ENCODE assay signal across 8 cellular contexts in genomic region chr18:45384137-45384998, GRCh38.
DNase-seq lines count a peak whose midpoint lies in the region; ATAC-seq and TF ChIP-seq lines count a peak whose summit lies in the region.

No MANE protein-coding gene starts in this region.

- no peak overlapping the region for H3K9ac ChIP-seq in mammary epithelial cell (ENCODE audit: insufficient read depth, low read length)

- H3K27ac ChIP-seq in mammary epithelial cell (ENCODE audit: insufficient read depth, low read depth, low read length) = no peak overlapping the region

- intact Hi-C loops in Calu3 (cut with micrococcal nuclease; ENCODE audit: unreplicated experiment) (loop anchor here (1.0 to 10.0 kb wide), 2 partner anchors 109 to 710 kb away; no protein-coding TSS in a partner anchor), mammary epithelial cell (cut with micrococcal nuclease) (loop anchor here (1.0 to 10.0 kb wide), 7 partner anchors 57 to 1760 kb away; no protein-coding TSS in a partner anchor)

- no peaks in the 10 kb centered on the region for H3K79me2 ChIP-seq in mammary epithelial cell (ENCODE audit: insufficient read depth, low read length)

- peak; percentile 42 for ATAC-seq in GM21576 (IDR thresholded peaks at IDR 0.05; ENCODE audit: unreplicated experiment)
- ATAC-seq in HG03095 (IDR thresholded peaks at IDR 0.05; ENCODE audit: unreplicated experiment) = no peak

- WGBS in mammary epithelial cell (ENCODE audit: low coverage, missing lambda C conversion rate) = 33% methylated on average over 5 of the region's 5 CpGs

- H4K20me1 ChIP-seq in mammary epithelial cell (ENCODE audit: insufficient read depth, low read length) = no peaks in the 10 kb centered on the region

- H3K27me3 ChIP-seq in mammary epithelial cell (ENCODE audit: insufficient read depth, low read length) (no peaks in the 10 kb centered on the region), kidney epithelial cell (ENCODE audit: control insufficient read depth, insufficient read depth, low read length) (no peaks in the 10 kb centered on the region)

- H3K4me2 ChIP-seq in mammary epithelial cell (ENCODE audit: insufficient read depth, low read depth, low read length) = no peak overlapping the region

- no peak overlapping the region for H3K4me3 Mint-ChIP-seq in Calu3 (ENCODE audit: low read depth, unreplicated experiment)

- BruUV-seq in Calu3 (replicated peaks; lab: Mats Ljungman, UMichigan) (no TSS peak), mammary epithelial cell (replicated peaks; lab: Mats Ljungman, UMichigan) (no TSS peak)

- peak; percentile 89 for TF ChIP-seq CTCF in Calu3 (IDR thresholded peaks at IDR 0.05; ENCODE audit: unreplicated experiment)
- peak; percentile 53 to 80 for TF ChIP-seq CTCF in mammary epithelial cell (conservative IDR thresholded peaks at IDR 0.05 in 1 of 2, IDR thresholded peaks at IDR 0.05 in 1 of 2; ENCODE audit: extremely low read depth in 1 of 2, insufficient read depth in 1 of 2, low read depth in 1 of 2, low read length in 2 of 2)
- TF ChIP-seq CTCF in kidney epithelial cell (IDR thresholded peaks at IDR 0.05; ENCODE audit: insufficient read depth, low read length, poor library complexity, severe bottlenecking) = peak; percentile 72

- H3K36me3 ChIP-seq in mammary epithelial cell (ENCODE audit: insufficient read depth, low read length) (no peaks in the 10 kb centered on the region), kidney epithelial cell (ENCODE audit: control insufficient read depth, insufficient read depth, low read length) (no peaks in the 10 kb centered on the region)

- H3K36me3 Mint-ChIP-seq in Calu3 (ENCODE audit: insufficient read depth, unreplicated experiment) = no peaks in the 10 kb centered on the region

- CTCF ChIA-PET in Calu3 (lab: Charles Lee) (interaction anchor here (0.6 to 1.1 kb wide), 7 partner anchors 22 to 1723 kb away, joined by 3 to 7 read pairs (median 4); no protein-coding TSS in a partner anchor), mammary epithelial cell (lab: Charles Lee; ENCODE audit: low non-redundant PET) (interaction anchor here (0.6 to 0.7 kb wide), 2 partner anchors 57 to 118 kb away, joined by 4 to 5 read pairs; no protein-coding TSS in a partner anchor)

- H3K4me1 Mint-ChIP-seq in Calu3 (ENCODE audit: low read depth, unreplicated experiment) = no peaks in the 10 kb centered on the region

- H3K4me3 ChIP-seq in mammary epithelial cell (replicated peaks in 1 of 3; ENCODE audit: insufficient read depth in 1 of 3, low read depth in 2 of 3, low read length in 3 of 3) = no peak overlapping the region
- H3K4me3 ChIP-seq in kidney epithelial cell (ENCODE audit: low read depth, low read length) = no peak overlapping the region

- H3K9me3 ChIP-seq in mammary epithelial cell (replicated peaks; ENCODE audit: insufficient read depth, low read length) = no peaks in the 10 kb centered on the region

- peak; percentile 71 for DNase-seq in Calu3
- peak; percentile 61 to 88 (median 72) for DNase-seq in NCI-H1417 (lab: John Stamatoyannopoulos, UW)
- peak in 3 of 5 donors; percentile 2 to 26 (median 10) for DNase-seq in T-helper 1 cell
- DNase-seq in mammary epithelial cell = peak; percentile 48
- no peak for DNase-seq in kidney epithelial cell (ENCODE audit: low read depth)
- DNase-seq in stimulated activated CD4-positive, alpha-beta T cell treated with anti-CD3 and anti-CD28 coated beads, Interleukin-4, amount 100 ng/mL, for 48 hours (ENCODE audit: low read depth in 2 of 2) = peak; percentile 34 to 37

- in situ Hi-C loops in mammary epithelial cell (cut with MboI; ENCODE audit: low sequenced_read_pairs in 2 of 2) = loop anchor here in 1 of 2 donors (5.0 kb wide), 1 partner anchor 107 kb away; no protein-coding TSS in a partner anchor

- no peaks in the 10 kb centered on the region for H3K9me3 Mint-ChIP-seq in Calu3 (ENCODE audit: low read depth, unreplicated experiment)

- dilution Hi-C loops in mammary epithelial cell (cut with HindIII; ENCODE audit: low sequenced_read_pairs) = no loop called here

- H3K4me1 ChIP-seq in mammary epithelial cell (ENCODE audit: insufficient read depth, low read length) = no peaks in the 10 kb centered on the region

- no peak overlapping the region for H2AFZ ChIP-seq in mammary epithelial cell (ENCODE audit: low read depth, low read length)

- H3K27me3 Mint-ChIP-seq in Calu3 (ENCODE audit: unreplicated experiment) = no peaks in the 10 kb centered on the region

- no peak overlapping the region for H3K27ac Mint-ChIP-seq in Calu3 (ENCODE audit: unreplicated experiment)
